ENCODE assay signal across 8 cellular contexts in the genomic region with DNA sequence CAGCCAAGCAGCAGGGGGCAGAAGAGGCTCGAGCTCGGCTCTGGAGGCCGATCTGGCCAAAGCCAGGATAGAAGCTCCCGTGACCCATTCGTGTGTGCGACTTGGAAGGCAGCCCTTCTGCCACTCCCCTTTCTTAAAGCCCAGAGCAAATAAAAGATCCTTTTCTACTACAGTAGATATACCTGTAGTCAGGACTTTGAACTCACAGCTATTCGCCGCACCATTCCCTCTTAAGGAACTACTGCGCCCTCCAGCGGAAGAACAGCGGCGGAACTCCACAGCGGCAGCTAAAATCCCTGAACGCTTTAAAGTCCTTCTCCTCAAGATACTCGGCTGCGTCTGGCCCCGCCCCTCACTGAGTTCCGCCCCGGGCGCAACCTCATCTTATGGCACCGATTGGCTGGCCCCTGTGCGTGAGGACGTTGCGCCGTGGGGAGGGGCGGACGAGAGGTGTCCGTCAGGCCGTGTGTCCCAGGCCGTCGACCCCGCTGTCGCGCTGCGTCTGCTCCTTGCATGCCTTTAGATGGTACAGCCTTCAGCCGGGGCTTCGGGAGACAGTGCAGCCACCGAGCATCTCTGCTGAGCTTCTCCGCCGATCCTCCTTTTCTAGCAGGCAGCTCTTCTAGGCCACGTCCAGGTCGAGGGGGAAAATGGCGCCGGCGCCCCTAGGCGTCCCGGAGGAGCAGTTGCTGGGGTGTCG. TPM values are rescaled to one million over a fixed set of nuclear protein-coding genes. Genes with fewer than 3 reads are reported as not detected.
DNase-seq lines count a peak whose midpoint lies in the region; ATAC-seq and TF ChIP-seq lines count a peak whose summit lies in the region.

A gene with protein sequence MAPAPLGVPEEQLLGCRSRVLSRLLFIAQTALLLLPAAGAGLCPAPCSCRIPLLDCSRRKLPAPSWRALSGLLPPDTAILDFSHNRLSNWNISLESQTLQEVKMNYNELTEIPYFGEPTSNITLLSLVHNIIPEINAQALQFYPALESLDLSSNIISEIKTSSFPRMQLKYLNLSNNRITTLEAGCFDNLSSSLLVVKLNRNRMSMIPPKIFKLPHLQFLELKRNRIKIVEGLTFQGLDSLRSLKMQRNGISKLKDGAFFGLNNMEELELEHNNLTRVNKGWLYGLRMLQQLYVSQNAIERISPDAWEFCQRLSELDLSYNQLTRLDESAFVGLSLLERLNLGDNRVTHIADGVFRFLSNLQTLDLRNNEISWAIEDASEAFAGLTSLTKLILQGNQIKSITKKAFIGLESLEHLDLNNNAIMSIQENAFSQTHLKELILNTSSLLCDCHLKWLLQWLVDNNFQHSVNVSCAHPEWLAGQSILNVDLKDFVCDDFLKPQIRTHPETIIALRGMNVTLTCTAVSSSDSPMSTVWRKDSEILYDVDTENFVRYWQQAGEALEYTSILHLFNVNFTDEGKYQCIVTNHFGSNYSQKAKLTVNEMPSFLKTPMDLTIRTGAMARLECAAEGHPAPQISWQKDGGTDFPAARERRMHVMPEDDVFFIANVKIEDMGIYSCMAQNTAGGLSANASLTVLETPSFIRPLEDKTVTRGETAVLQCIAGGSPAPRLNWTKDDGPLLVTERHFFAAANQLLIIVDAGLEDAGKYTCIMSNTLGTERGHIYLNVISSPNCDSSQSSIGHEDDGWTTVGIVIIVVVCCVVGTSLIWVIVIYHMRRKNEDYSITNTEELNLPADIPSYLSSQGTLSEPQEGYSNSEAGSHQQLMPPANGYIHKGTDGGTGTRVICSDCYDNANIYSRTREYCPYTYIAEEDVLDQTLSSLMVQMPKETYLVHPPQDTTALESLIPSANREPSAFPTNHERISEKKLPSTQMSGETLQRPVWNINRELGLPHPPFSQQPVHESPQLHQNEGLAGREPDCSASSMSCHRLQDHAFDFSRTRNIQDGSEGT (plus strand): TSS at position 442 of the 700 bp plus-strand sequence. CDS start 209 bp downstream, at position 651.

- peak; percentile 96 for ATAC-seq in GM21576 (IDR thresholded peaks at IDR 0.05; ENCODE audit: unreplicated experiment)

- peak; percentile 75 for TF ChIP-seq RAD21 in Ishikawa (IDR thresholded peaks at IDR 0.05; ENCODE audit: low read depth)

- peak; percentile 98 for DNase-seq in DMS53 (lab: John Stamatoyannopoulos, UW)
- DNase-seq in OCI-M2 (lab: John Stamatoyannopoulos, UW; ENCODE audit: unreplicated experiment), result peak; percentile 95
- DNase-seq in activated T-cell treated with anti-CD3 and anti-CD28 coated beads for 48 hours (ENCODE audit: low read depth), result peak; percentile 96
- DNase-seq in epithelial cell of proximal tubule (ENCODE audit: low read depth), result peak; percentile 97
- peak; percentile 99 for DNase-seq in mucosa of gallbladder (ENCODE audit: low spot score)
- DNase-seq in stimulated activated CD8-positive, alpha-beta memory T cell treated with anti-CD3 and anti-CD28 coated beads, Interleukin-4, amount 100 ng/mL, for 4 hours (ENCODE audit: low read depth in 2 of 2, low spot score in 1 of 2), result peak; percentile 97 to 98

- H3K4me3 ChIP-seq in epithelial cell of proximal tubule (ENCODE audit: low read depth, low read length), result peak within 1 kb of the TSS; percentile 99

- peak; percentile 82 for TF ChIP-seq CTCF in epithelial cell of proximal tubule (conservative IDR thresholded peaks at IDR 0.05; ENCODE audit: low read depth, low read length)

- TF ChIP-seq EP300 in Ishikawa (IDR thresholded peaks at IDR 0.05; ENCODE audit: borderline replicate concordance), result no peak

TF ChIP-seq in Ishikawa, 13 proteins besides CTCF, POLR2A, EP300 and RAD21:
- no peak for TF ChIP-seq EGR1 (IDR thresholded peaks at IDR 0.05)
- TF ChIP-seq NFIC (IDR thresholded peaks at IDR 0.05), result no peak; the same call in 1 of the 2 replicates
- TF ChIP-seq TAF1 (IDR thresholded peaks at IDR 0.05; ENCODE audit: low read depth), result peak; percentile 77
- no peak for TF ChIP-seq CREB1 (IDR thresholded peaks at IDR 0.05; ENCODE audit: low read depth)
- TF ChIP-seq TEAD4 (IDR thresholded peaks at IDR 0.05), result peak; percentile 20; the same call in 1 of the 2 replicates
- peak; percentile 11; the same call in 1 of the 2 replicates for TF ChIP-seq TCF12 (IDR thresholded peaks at IDR 0.05; ENCODE audit: low read depth)
- peak; percentile 86 for TF ChIP-seq YY1 (IDR thresholded peaks at IDR 0.05; ENCODE audit: low read depth)
- TF ChIP-seq, protein P1, sequence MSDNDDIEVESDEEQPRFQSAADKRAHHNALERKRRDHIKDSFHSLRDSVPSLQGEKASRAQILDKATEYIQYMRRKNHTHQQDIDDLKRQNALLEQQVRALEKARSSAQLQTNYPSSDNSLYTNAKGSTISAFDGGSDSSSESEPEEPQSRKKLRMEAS (IDR thresholded peaks at IDR 0.05), result peak; percentile 81

RNA-seq across cellular contexts. Expression of the gene that starts here (rescaled TPM):
- total RNA-seq in epithelial cell of proximal tubule (3.9 and 4.4 TPM in 2 replicates), mucosa of gallbladder (12.9 TPM)

Comparison
In these comparisons a context has a peak if more than half of its experiments do, and no peak if none do; other contexts are left out.
1. Peak in every context shown above with its lines: DNase-seq, ATAC-seq and H3K4me3 ChIP-seq.